ENCODE assay signal across 22 cellular contexts in the genomic region with DNA sequence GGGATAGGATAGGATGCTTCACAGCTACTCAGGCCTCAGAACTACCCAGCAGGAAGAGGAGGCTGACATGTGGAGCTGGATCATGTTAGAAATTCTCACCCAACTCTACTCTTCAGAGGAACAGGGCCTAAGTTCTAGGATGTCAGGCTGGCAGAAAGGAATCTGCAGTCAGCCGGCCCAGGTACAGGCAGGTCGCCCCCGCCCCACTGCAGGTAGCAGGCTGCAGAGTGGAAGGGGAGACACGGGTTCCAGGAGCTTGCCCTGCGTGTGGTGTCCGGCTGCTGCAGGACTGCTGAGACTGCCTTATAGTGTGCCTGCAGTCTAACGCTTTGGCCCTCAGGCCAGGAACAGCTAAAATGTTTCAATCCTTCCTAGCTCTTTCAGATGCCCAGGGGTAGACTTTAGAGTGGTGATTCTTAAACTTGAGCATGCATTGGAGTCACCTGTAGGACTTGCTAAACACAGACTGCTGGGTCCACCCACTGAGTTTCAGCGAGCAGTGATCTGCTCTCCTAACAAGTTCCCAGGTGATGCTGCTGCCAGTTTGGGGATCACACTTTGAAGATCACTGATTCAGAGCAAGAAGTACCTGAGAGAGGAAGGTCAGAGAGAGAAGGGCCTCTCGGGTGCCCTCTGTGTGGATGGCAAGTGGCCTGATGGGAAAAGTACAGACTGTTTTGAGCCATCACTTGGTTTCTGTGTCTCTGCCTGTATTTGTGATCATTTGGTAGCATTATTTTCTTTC.
"Had no signal": no experiment of that assay in that cellular context is flagged by ENCODE, and none has a peak within 500 bp of the region (broad histone marks: within the 10 kb centered on the region; RNA-seq: fewer than 3 reads in every experiment).

No MANE protein-coding gene starts in this region.

- H3K79me2 ChIP-seq: hepatocyte had no signal

- FAIRE-seq: islet of Langerhans had no signal

- ATAC-seq: mucosa of descending colon; naive thymus-derived CD8-positive, alpha-beta T cell; stimulated activated naive CD8-positive, alpha-beta T cell treated with anti-CD3 and anti-CD28 coated beads, Interleukin-15, Interleukin-2, amounts not matched to agents 100 U/mL and 50 U/mL, for 24 hours; upper lobe of right lung had no signal

- H3K27ac ChIP-seq: coronary artery, hepatocyte, ovary, right atrium auricular region, sigmoid colon, skin epidermis, tibial nerve, upper lobe of right lung, vagina had no signal

- H3K4me1 ChIP-seq: sigmoid colon, tibial nerve, vagina had no signal

- H3K4me2 ChIP-seq: hepatocyte had no signal

- DNase-seq: effector CD4-positive, alpha-beta T cell; foreskin melanocyte; head of caudate nucleus; kidney glomerular epithelial cell; mammary epithelial cell; mucosa of descending colon; naive thymus-derived CD8-positive, alpha-beta T cell; nucleus accumbens; ovary; sigmoid colon; stimulated activated CD4-positive, alpha-beta T cell treated with anti-CD3 and anti-CD28 coated beads, Interleukin-2, amount 100 ng/mL, for 24 hours; stimulated activated CD4-positive, alpha-beta T cell treated with anti-CD3 and anti-CD28 coated beads, Interleukin-4, amount 100 ng/mL, for 4 hours; stimulated activated naive CD8-positive, alpha-beta T cell treated with anti-CD3 and anti-CD28 coated beads, Interleukin-15, Interleukin-2, amounts not matched to agents 100 U/mL and 50 U/mL, for 24 hours; upper lobe of right lung had no signal

- H2AFZ ChIP-seq: hepatocyte had no signal

- H3K9me3 ChIP-seq: mucosa of descending colon, ovary, right atrium auricular region, sigmoid colon, tibial nerve, upper lobe of right lung, vagina had no signal

- H3K4me3 ChIP-seq: coronary artery, hepatocyte, mucosa of descending colon, ovary, right atrium auricular region, sigmoid colon, skin epidermis, tibial nerve, upper lobe of right lung, vagina had no signal

- H3K36me3 Mint-ChIP-seq: naive thymus-derived CD8-positive, alpha-beta T cell had no signal

- H3K9me3 Mint-ChIP-seq: naive thymus-derived CD8-positive, alpha-beta T cell; neural crest cell had no signal

- H3K36me3 ChIP-seq: ovary, right atrium auricular region, sigmoid colon, tibial nerve, upper lobe of right lung, vagina had no signal

- H3K27me3 ChIP-seq: hepatocyte, ovary, right atrium auricular region, sigmoid colon, tibial nerve, upper lobe of right lung, vagina had no signal

- H3K4me3 Mint-ChIP-seq: naive thymus-derived CD8-positive, alpha-beta T cell; neural crest cell had no signal
